3 cellular contexts compared by ENCODE assay signal in the genomic region with DNA sequence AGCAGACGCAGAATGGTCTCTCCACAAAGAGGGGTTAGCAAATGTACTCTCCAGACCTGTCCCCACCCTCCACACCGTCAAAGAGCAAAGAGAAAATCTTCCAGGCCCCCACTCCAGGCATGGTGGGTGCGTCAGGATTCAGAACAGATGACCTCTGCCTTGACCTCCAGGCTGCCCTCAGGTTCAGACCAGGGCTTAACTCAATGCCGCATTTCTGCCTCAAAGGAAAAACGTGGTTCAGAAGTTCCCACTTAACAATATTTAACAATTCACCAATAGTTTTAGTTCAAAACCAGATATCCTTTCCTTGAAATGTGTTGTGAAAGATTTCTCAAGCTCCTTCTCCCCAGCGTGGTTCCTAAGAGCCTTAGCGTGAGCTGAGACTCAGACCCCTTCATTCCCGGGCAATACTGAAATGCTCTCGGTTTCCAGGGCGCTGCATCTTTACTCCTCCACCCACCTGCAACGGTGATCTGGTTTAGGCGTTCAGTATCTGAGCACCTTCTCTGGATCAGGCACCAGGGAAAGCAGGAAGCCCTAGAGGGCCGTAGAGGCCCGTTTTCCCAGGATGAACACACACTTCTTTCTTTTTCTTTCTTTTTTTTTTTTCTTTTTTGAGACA.
TF ChIP-seq lines count a peak whose summit lies in the region.

No MANE protein-coding gene starts in this region.

TF ChIP-seq in SK-N-SH, 30 proteins besides CTCF, POLR2A, EP300 and RAD21:
- no peak for TF ChIP-seq RFX5 (IDR thresholded peaks at IDR 0.05; ENCODE audit: low read length)
- no peak for TF ChIP-seq MEF2A (IDR thresholded peaks at IDR 0.05; ENCODE audit: borderline replicate concordance, low read depth)
- no peak for TF ChIP-seq EZH2phosphoT487 (IDR thresholded peaks at IDR 0.05; ENCODE audit: borderline replicate concordance, low read depth)
- TF ChIP-seq NRF1 (IDR thresholded peaks at IDR 0.05; ENCODE audit: low read depth, low read length) = no peak
- TF ChIP-seq, protein P1, sequence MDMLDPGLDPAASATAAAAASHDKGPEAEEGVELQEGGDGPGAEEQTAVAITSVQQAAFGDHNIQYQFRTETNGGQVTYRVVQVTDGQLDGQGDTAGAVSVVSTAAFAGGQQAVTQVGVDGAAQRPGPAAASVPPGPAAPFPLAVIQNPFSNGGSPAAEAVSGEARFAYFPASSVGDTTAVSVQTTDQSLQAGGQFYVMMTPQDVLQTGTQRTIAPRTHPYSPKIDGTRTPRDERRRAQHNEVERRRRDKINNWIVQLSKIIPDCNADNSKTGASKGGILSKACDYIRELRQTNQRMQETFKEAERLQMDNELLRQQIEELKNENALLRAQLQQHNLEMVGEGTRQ (IDR thresholded peaks at IDR 0.05; ENCODE audit: borderline replicate concordance, low read depth, low read length) = no peak
- no peak for TF ChIP-seq TAF1 (IDR thresholded peaks at IDR 0.05; ENCODE audit: borderline replicate concordance, low read depth, low read length)
- no peak for TF ChIP-seq POLR2AphosphoS5 (IDR thresholded peaks at IDR 0.05; ENCODE audit: low read depth, low read length)
- TF ChIP-seq FOXM1 (IDR thresholded peaks at IDR 0.05; ENCODE audit: low read depth) = no peak
- no peak for TF ChIP-seq MXI1 (IDR thresholded peaks at IDR 0.05; ENCODE audit: low read depth, low read length)
- TF ChIP-seq, protein P2, sequence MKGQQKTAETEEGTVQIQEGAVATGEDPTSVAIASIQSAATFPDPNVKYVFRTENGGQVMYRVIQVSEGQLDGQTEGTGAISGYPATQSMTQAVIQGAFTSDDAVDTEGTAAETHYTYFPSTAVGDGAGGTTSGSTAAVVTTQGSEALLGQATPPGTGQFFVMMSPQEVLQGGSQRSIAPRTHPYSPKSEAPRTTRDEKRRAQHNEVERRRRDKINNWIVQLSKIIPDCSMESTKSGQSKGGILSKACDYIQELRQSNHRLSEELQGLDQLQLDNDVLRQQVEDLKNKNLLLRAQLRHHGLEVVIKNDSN (IDR thresholded peaks at IDR 0.05; ENCODE audit: borderline replicate concordance, low read depth) = no peak
- no peak for TF ChIP-seq JUND (IDR thresholded peaks at IDR 0.05)
- TF ChIP-seq GABPA (IDR thresholded peaks at IDR 0.05; ENCODE audit: low read depth) = no peak
- TF ChIP-seq FOSL2 (IDR thresholded peaks at IDR 0.05; ENCODE audit: borderline replicate concordance, low read depth) = no peak
- TF ChIP-seq, protein P3, sequence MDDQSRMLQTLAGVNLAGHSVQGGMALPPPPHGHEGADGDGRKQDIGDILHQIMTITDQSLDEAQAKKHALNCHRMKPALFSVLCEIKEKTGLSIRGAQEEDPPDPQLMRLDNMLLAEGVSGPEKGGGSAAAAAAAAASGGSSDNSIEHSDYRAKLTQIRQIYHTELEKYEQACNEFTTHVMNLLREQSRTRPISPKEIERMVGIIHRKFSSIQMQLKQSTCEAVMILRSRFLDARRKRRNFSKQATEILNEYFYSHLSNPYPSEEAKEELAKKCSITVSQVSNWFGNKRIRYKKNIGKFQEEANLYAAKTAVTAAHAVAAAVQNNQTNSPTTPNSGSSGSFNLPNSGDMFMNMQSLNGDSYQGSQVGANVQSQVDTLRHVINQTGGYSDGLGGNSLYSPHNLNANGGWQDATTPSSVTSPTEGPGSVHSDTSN (IDR thresholded peaks at IDR 0.05) = no peak
- TF ChIP-seq, protein P4, sequence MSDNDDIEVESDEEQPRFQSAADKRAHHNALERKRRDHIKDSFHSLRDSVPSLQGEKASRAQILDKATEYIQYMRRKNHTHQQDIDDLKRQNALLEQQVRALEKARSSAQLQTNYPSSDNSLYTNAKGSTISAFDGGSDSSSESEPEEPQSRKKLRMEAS (IDR thresholded peaks at IDR 0.05; ENCODE audit: low read depth) = no peak
- TF ChIP-seq, protein P5, sequence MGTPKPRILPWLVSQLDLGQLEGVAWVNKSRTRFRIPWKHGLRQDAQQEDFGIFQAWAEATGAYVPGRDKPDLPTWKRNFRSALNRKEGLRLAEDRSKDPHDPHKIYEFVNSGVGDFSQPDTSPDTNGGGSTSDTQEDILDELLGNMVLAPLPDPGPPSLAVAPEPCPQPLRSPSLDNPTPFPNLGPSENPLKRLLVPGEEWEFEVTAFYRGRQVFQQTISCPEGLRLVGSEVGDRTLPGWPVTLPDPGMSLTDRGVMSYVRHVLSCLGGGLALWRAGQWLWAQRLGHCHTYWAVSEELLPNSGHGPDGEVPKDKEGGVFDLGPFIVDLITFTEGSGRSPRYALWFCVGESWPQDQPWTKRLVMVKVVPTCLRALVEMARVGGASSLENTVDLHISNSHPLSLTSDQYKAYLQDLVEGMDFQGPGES (IDR thresholded peaks at IDR 0.05; ENCODE audit: low read depth, low read length) = no peak
- no peak for TF ChIP-seq FOXJ3 (CRISPR knock-in tag; IDR thresholded peaks at IDR 0.05)
- TF ChIP-seq RCOR1 (IDR thresholded peaks at IDR 0.05; ENCODE audit: low read length) = no peak
- TF ChIP-seq SMC3 (IDR thresholded peaks at IDR 0.05; ENCODE audit: low read depth, low read length) = no peak
- TF ChIP-seq CHD2 (IDR thresholded peaks at IDR 0.05; ENCODE audit: low read length, partially characterized antibody) = no peak

TF ChIP-seq in SK-N-SH treated with all-trans-retinoic acid at 6 μM for 48 hours, 23 proteins besides CTCF, POLR2A, EP300 and RAD21:
- TF ChIP-seq, protein P6, sequence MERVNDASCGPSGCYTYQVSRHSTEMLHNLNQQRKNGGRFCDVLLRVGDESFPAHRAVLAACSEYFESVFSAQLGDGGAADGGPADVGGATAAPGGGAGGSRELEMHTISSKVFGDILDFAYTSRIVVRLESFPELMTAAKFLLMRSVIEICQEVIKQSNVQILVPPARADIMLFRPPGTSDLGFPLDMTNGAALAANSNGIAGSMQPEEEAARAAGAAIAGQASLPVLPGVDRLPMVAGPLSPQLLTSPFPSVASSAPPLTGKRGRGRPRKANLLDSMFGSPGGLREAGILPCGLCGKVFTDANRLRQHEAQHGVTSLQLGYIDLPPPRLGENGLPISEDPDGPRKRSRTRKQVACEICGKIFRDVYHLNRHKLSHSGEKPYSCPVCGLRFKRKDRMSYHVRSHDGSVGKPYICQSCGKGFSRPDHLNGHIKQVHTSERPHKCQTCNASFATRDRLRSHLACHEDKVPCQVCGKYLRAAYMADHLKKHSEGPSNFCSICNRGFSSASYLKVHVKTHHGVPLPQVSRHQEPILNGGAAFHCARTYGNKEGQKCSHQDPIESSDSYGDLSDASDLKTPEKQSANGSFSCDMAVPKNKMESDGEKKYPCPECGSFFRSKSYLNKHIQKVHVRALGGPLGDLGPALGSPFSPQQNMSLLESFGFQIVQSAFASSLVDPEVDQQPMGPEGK (CRISPR knock-in tag; IDR thresholded peaks at IDR 0.05; ENCODE audit: borderline replicate concordance) = no peak
- TF ChIP-seq ZC3H10 (CRISPR knock-in tag; IDR thresholded peaks at IDR 0.05) = no peak
- TF ChIP-seq, protein P7, sequence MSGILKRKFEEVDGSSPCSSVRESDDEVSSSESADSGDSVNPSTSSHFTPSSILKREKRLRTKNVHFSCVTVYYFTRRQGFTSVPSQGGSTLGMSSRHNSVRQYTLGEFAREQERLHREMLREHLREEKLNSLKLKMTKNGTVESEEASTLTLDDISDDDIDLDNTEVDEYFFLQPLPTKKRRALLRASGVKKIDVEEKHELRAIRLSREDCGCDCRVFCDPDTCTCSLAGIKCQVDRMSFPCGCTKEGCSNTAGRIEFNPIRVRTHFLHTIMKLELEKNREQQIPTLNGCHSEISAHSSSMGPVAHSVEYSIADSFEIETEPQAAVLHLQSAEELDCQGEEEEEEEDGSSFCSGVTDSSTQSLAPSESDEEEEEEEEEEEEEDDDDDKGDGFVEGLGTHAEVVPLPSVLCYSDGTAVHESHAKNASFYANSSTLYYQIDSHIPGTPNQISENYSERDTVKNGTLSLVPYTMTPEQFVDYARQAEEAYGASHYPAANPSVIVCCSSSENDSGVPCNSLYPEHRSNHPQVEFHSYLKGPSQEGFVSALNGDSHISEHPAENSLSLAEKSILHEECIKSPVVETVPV (CRISPR knock-in tag; IDR thresholded peaks at IDR 0.05) = no peak
- TF ChIP-seq ZFP3 (CRISPR knock-in tag; IDR thresholded peaks at IDR 0.05) = no peak
- TF ChIP-seq ESRRG (CRISPR knock-in tag; IDR thresholded peaks at IDR 0.05) = no peak
- TF ChIP-seq SNAI2 (CRISPR knock-in tag; IDR thresholded peaks at IDR 0.05) = no peak
- TF ChIP-seq, protein P8, sequence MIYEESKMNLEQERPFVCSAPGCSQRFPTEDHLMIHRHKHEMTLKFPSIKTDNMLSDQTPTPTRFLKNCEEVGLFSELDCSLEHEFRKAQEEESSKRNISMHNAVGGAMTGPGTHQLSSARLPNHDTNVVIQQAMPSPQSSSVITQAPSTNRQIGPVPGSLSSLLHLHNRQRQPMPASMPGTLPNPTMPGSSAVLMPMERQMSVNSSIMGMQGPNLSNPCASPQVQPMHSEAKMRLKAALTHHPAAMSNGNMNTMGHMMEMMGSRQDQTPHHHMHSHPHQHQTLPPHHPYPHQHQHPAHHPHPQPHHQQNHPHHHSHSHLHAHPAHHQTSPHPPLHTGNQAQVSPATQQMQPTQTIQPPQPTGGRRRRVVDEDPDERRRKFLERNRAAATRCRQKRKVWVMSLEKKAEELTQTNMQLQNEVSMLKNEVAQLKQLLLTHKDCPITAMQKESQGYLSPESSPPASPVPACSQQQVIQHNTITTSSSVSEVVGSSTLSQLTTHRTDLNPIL (CRISPR knock-in tag; IDR thresholded peaks at IDR 0.05; ENCODE audit: low read depth) = no peak
- TF ChIP-seq PPARA (CRISPR knock-in tag; IDR thresholded peaks at IDR 0.05; ENCODE audit: borderline replicate concordance) = no peak
- TF ChIP-seq GLIS3 (CRISPR knock-in tag; IDR thresholded peaks at IDR 0.05) = no peak
TF ChIP-seq in SK-N-SH treated with all-trans-retinoic acid at 6 μM for 48 hours: peak in this region for 0.

TF ChIP-seq in H1, 55 proteins besides CTCF, POLR2A, EP300 and RAD21:
- no peak for TF ChIP-seq HDAC6 (IDR thresholded peaks at IDR 0.05; ENCODE audit: low read depth, low read length)
- no peak for TF ChIP-seq SP2 (IDR thresholded peaks at IDR 0.05; ENCODE audit: low read length)
- no peak for TF ChIP-seq FOSL1 (IDR thresholded peaks at IDR 0.05; ENCODE audit: insufficient read depth, low read depth, low read length)
- TF ChIP-seq, protein P9, sequence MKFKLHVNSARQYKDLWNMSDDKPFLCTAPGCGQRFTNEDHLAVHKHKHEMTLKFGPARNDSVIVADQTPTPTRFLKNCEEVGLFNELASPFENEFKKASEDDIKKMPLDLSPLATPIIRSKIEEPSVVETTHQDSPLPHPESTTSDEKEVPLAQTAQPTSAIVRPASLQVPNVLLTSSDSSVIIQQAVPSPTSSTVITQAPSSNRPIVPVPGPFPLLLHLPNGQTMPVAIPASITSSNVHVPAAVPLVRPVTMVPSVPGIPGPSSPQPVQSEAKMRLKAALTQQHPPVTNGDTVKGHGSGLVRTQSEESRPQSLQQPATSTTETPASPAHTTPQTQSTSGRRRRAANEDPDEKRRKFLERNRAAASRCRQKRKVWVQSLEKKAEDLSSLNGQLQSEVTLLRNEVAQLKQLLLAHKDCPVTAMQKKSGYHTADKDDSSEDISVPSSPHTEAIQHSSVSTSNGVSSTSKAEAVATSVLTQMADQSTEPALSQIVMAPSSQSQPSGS (IDR thresholded peaks at IDR 0.05; ENCODE audit: low read length) = no peak
- no peak for TF ChIP-seq SP1 (IDR thresholded peaks at IDR 0.05; ENCODE audit: low read depth, low read length)
- TF ChIP-seq HDAC2 (IDR thresholded peaks at IDR 0.05; ENCODE audit: borderline replicate concordance in 1 of 2, low read depth in 2 of 2, low read length in 2 of 2) = no peak
- TF ChIP-seq TBP (IDR thresholded peaks at IDR 0.05; ENCODE audit: low read depth, low read length) = no peak
- TF ChIP-seq TAF1 (IDR thresholded peaks at IDR 0.05; ENCODE audit: low read depth, low read length) = no peak
